In the genomic region with DNA sequence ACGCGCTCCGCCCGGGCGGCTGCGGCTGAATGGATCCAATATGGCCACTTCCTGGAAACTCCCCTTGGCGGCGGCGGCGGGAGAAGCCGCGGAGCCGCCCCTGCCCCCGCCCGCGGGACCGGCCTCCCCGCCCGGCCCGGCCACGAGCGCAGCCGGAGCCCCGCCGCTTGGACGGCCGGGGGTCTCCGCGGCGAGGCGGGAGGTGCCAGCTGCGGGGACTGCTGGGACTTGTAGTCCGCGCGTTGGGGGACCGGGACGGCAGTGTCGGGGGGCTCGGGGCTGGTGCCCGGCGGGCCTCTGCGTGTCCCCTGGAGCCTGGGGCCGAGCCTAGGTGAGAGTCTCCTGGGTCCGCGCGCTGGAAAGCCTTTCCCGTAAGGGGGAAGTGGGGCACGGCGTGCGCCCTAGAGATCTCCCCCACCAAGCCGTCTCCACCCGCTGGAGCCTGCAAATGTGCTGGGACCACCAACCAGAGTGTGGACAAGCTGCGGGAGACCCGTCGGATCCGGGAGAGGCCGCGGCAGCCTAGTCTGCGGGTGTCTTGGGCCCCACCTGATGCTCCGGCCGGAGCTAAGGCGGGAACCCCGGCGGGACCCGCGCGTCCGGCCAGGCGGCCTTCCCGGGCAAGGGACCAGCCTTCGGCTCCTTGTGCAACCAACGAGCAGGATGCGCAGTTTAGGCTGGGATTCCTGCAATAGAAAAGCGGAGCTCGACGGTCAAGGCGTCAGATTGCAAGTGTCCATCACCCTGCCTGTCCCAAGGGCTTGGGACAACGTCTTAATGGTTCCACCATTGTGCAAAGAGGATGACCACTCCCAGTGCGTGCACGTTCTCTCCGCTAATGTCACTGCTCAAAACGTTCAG, we compare ENCODE assay signal across 8 cellular contexts.
A peak's percentile ranks its signal among the peaks of the same experiment; 100 is the strongest.
DNase-seq lines count a peak whose midpoint lies in the region; ATAC-seq and TF ChIP-seq lines count a peak whose summit lies in the region.

A gene with protein sequence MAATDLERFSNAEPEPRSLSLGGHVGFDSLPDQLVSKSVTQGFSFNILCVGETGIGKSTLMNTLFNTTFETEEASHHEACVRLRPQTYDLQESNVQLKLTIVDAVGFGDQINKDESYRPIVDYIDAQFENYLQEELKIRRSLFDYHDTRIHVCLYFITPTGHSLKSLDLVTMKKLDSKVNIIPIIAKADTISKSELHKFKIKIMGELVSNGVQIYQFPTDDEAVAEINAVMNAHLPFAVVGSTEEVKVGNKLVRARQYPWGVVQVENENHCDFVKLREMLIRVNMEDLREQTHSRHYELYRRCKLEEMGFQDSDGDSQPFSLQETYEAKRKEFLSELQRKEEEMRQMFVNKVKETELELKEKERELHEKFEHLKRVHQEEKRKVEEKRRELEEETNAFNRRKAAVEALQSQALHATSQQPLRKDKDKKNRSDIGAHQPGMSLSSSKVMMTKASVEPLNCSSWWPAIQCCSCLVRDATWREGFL (minus strand): TSS at position 31 of the 861 bp plus-strand sequence. CDS start 102 bp downstream, outside the sequence.

- TF ChIP-seq CTCF in astrocyte of the spinal cord (IDR thresholded peaks at IDR 0.05; ENCODE audit: low read depth, low read length): no peak

- H3K27me3 ChIP-seq in ACC112 (ENCODE audit: insufficient read depth, low read length): no peaks in the 10 kb centered on the region

- peak within 1 kb of the TSS; percentile 98 for H2AFZ ChIP-seq in ACC112 (ENCODE audit: low read length, unreplicated experiment)

- H3K4me3 ChIP-seq in ACC112 (ENCODE audit: low read depth, low read length): peak within 1 kb of the TSS; percentile 83
- peak within 1 kb of the TSS; percentile 69 for H3K4me3 ChIP-seq in astrocyte of the spinal cord (ENCODE audit: low read depth, low read length)

- peak; percentile 40 for DNase-seq in SW480 (ENCODE audit: low spot score)
- no peak for DNase-seq in astrocyte of the spinal cord (ENCODE audit: low read depth, low spot score)
- peak; percentile 38 to 66 for DNase-seq in hippocampal formation (lab: John Stamatoyannopoulos, UW)
- peak; percentile 80 for DNase-seq in retina
- DNase-seq in T1000 (lab: John Stamatoyannopoulos, UW): no peak

- H3K79me2 ChIP-seq in ACC112 (ENCODE audit: control insufficient read depth, insufficient read depth, low read length, unreplicated experiment): peaks cover 32% of the 10 kb centered on the region

- no peaks in the 10 kb centered on the region for H3K36me3 ChIP-seq in ACC112 (ENCODE audit: insufficient read depth, low read length)

- H3K4me1 ChIP-seq in ACC112 (ENCODE audit: control insufficient read depth, insufficient read depth, low read length, unreplicated experiment): peaks cover 26% of the 10 kb centered on the region

- no peak within 1 kb of the TSS for H3K27ac ChIP-seq in ACC112 (ENCODE audit: low read depth, low read length)

- in situ Hi-C loops in astrocyte of the spinal cord (cut with HindIII; ENCODE audit: low sequenced_read_pairs): no loop called here

- ATAC-seq in GM18511 (IDR thresholded peaks at IDR 0.05; ENCODE audit: unreplicated experiment) (peak; percentile 68), HG03135 (IDR thresholded peaks at IDR 0.05; ENCODE audit: unreplicated experiment) (peak; percentile 54)

Comparison
In these comparisons a context has a peak if more than half of its experiments do, and no peak if none do; other contexts are left out.
1. DNase-seq: peak in SW480 (single experiment), hippocampal formation (2 of 2) and retina (single experiment); none in astrocyte of the spinal cord (single experiment) and T1000 (single experiment).